ENCODE assay signal across 8 cellular contexts in the genomic region with DNA sequence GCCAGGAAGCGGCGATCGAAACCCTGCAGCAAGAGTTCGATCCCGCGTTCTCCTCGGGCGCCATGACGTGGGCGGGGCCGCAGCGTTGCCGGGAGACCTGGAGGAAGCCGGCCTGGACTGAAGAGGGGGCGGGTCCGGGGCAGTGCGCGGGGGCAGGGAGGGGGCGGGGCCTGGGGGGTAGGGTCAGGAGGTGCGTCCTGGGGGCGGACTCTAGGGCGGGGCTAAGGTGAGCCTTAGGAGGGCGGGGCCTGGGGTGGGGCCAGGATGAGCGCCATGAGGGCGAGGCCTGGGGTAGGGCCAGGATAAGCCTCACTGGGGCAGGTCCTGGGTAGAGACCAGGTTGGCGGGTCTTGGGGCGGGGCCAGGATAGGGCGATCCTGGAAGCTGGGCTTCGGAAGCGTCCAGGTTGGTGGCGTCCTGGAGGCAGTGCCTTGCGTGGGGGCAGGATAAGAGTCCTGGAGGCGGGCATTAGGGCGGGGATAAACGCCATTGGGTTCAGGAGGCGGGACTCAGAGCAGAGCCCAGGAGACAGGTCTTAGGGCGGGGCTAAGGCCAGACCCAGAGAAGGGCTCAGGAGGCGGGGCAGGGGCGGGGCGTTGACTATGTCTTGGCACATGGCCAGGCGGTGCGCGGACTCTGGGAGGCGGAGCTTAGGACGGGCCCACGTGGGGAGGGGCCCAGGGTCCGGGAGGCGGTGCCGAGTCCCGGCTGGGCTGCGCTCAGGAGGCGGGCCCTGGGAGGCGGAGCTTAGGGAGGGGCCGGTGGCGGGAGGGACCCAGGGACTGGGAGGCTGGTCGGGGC. TPM values are rescaled to one million over a fixed set of nuclear protein-coding genes. Genes with fewer than 3 reads are reported as not detected.
DNase-seq lines count a peak whose midpoint lies in the region; ATAC-seq and TF ChIP-seq lines count a peak whose summit lies in the region.
"Not testable (repeated sequence)": the region's sequence is repeated elsewhere in the genome, so short reads cannot be mapped to it uniquely, and the experiment has no call there.

No MANE protein-coding gene starts in this region.

- peak overlapping the region; percentile 83 for H3K27ac ChIP-seq in ACC112 (ENCODE audit: low read depth, low read length)
- H3K27ac ChIP-seq in skin epidermis: peak overlapping the region in 20 of 21 experiments; percentile 49 to 90 (median 80)

- TF ChIP-seq POLR2A in GM18951 (IDR thresholded peaks at IDR 0.05; ENCODE audit: extremely low read depth, insufficient read depth, insufficient read length): peak; percentile 38

- H3K9me3 Mint-ChIP-seq in immature natural killer cell: not testable (repeated sequence)

- H3K4me1 Mint-ChIP-seq in immature natural killer cell: not testable (repeated sequence)

- not testable (repeated sequence) for H3K36me3 ChIP-seq in ACC112 (ENCODE audit: insufficient read depth, low read length)

- H2AFZ ChIP-seq in ACC112 (ENCODE audit: low read length, unreplicated experiment): peak overlapping the region; percentile 93

- in situ Hi-C loops in GM18951 (cut with MboI; ENCODE audit: low sequenced_read_pairs, unreplicated experiment): loop anchor here (25.0 kb wide), 1 partner anchor 131 kb away; the partner anchor contains the start of gene CLEC4A

- peak overlapping the region; percentile 92 to 96 (median 95) for H3K4me3 Mint-ChIP-seq in immature natural killer cell

- not testable (repeated sequence) for H3K36me3 Mint-ChIP-seq in immature natural killer cell

- H3K27me3 ChIP-seq in ACC112 (ENCODE audit: insufficient read depth, low read length): not testable (repeated sequence)

- peak overlapping the region; percentile 98 for H3K4me3 ChIP-seq in ACC112 (ENCODE audit: low read depth, low read length)
- peak overlapping the region; percentile 56 to 92 (median 64) for H3K4me3 ChIP-seq in skin epidermis

- H3K27me3 Mint-ChIP-seq in immature natural killer cell (ENCODE audit: low read depth in 3 of 3): not testable (repeated sequence)

- peak; percentile 84 for ATAC-seq in HG03342 (IDR thresholded peaks at IDR 0.05; ENCODE audit: unreplicated experiment)
- ATAC-seq in activated CD4-positive, CD25-positive, alpha-beta regulatory T cell treated with anti-CD3 and anti-CD28 coated beads, Interleukin-2, amount 50 U/mL, for 24 hours: peak; percentile 96 to 98

- peak overlapping the region; percentile 80 to 95 (median 93) for H3K27ac Mint-ChIP-seq in immature natural killer cell

- H3K79me2 ChIP-seq in ACC112 (ENCODE audit: control insufficient read depth, insufficient read depth, low read length, unreplicated experiment): not testable (repeated sequence)

- peak; percentile 79 for DNase-seq in NCI-H446 treated with DMSO at 0.1 percent for 48 hours (lab: John Stamatoyannopoulos, UW)
- DNase-seq in central memory CD4-positive, alpha-beta T cell: peak; percentile 100
- DNase-seq in immature natural killer cell: peak; percentile 100

- not testable (repeated sequence) for H3K4me1 ChIP-seq in ACC112 (ENCODE audit: control insufficient read depth, insufficient read depth, low read length, unreplicated experiment)

RNA-seq across cellular contexts. Expression of gene FAM90A1, which starts 15.7 kb away (rescaled TPM):
- under 1 TPM in 1 of 3 donors, not detected in 2; 0.09 TPM for polyA plus RNA-seq in immature natural killer cell

Comparison
In these comparisons a context has a peak if more than half of its experiments do, and no peak if none do; other contexts are left out.
1. Peak in every context shown above with its lines: DNase-seq, ATAC-seq, H3K4me3 ChIP-seq and H3K27ac ChIP-seq.